1 cellular context compared by ENCODE assay signal in the genomic region with DNA sequence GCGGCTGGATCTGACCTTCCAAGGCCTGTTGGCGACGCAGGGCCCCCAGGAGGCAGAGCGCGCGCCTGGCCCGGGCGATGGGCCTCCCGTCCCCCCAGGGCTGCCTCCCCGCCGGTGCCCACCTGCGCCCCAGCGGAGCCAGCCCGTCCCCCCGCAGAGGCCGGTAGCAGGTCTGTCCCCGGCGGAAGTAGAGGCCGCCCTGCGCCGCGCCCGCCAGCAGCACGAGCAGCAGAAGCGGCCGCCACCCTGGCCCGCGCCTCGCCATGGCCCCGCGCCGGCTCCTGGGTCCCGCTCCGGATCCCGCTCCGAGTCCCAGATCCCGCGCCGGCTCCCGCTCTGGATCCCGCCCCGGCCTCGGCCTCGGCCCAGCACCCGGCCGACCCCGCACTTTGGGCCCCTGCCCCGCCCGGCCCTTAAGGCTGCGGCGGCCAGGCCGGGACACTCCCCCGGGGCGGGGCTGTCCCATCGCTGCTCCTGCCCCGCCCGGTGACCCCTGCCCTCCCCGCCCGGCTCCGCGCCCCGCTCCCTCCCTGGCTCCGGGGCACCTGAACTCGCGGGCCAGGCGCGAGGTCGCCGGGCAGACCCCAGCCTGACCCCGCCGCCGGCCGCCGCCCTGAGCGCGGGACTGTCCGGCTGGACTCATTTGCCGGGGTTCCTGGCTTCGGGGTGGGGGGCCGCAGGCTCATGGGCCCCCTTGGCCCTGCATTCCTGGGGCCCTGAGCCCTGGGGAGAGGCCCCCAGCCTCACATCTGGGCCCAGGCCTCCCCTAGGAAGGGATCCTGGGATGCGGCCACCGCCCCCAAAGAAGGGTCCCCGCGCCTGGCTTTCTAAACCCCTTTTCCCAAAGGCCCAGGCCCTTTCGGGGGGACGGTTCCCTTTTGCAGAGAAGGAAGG.
TF ChIP-seq lines count a peak whose summit lies in the region.

A gene (minus strand): TSS at position 391 of the 894 bp plus-strand sequence. CDS start 126 bp downstream, at position 265.

TF ChIP-seq in K562, 482 proteins besides CTCF, POLR2A, EP300 and RAD21 (continued from another document and continues in another):
- TF ChIP-seq PHF8 (IDR thresholded peaks at IDR 0.05; ENCODE audit: borderline replicate concordance, low read length) (peak; percentile 76; the same call in 1 of the 2 replicates), ZNF586 (CRISPR knock-in tag; conservative IDR thresholded peaks at IDR 0.05) (no peak), SRSF3 (IDR thresholded peaks at IDR 0.05; ENCODE audit: insufficient read depth, low read length) (no peak), SREBF1 (IDR thresholded peaks at IDR 0.05; ENCODE audit: borderline replicate concordance, low read depth, low read length) (no peak), KLF1 (tag; IDR thresholded peaks at IDR 0.05) (0 out of 2 replicates have a peak, but pooled peaks have one; percentile 26), ZNF76 (CRISPR knock-in tag; IDR thresholded peaks at IDR 0.05; ENCODE audit: borderline replicate concordance) (no peak), SOX6 (IDR thresholded peaks at IDR 0.05) (no peak), ZBTB17 (CRISPR knock-in tag; IDR thresholded peaks at IDR 0.05) (0 out of 2 replicates have a peak, but pooled peaks have one; percentile 21), RNF2 (IDR thresholded peaks at IDR 0.05) (no peak), HOXB6 (CRISPR knock-in tag; IDR thresholded peaks at IDR 0.05; ENCODE audit: borderline replicate concordance) (no peak), TRIM28 (IDR thresholded peaks at IDR 0.05) (no peak), POLR2G (IDR thresholded peaks at IDR 0.05; ENCODE audit: low read depth, low read length) (peak; percentile 87), PML (IDR thresholded peaks at IDR 0.05; ENCODE audit: low read length) (no peak), BRD9 (IDR thresholded peaks at IDR 0.05; ENCODE audit: low read depth, partially characterized antibody) (no peak), EZH2 (IDR thresholded peaks at IDR 0.05; ENCODE audit: borderline replicate concordance, low read depth, low read length) (no peak), ESRRB (CRISPR knock-in tag; IDR thresholded peaks at IDR 0.05; ENCODE audit: borderline replicate concordance) (no peak), MCM3 (IDR thresholded peaks at IDR 0.05) (no peak), POLR3A (IDR thresholded peaks at IDR 0.05; ENCODE audit: borderline replicate concordance, extremely low read depth, insufficient read depth, insufficient read length) (no peak), SMAD4 (CRISPR knock-in tag; conservative IDR thresholded peaks at IDR 0.05) (peak; percentile 38), ZFX (CRISPR knock-in tag; IDR thresholded peaks at IDR 0.05) (peak; percentile 75), GATAD2B (IDR thresholded peaks at IDR 0.05; ENCODE audit: borderline replicate concordance) (peak; percentile 84; the same call in 1 of the 2 replicates), CTBP1 (IDR thresholded peaks at IDR 0.05; ENCODE audit: borderline replicate concordance) (peak; percentile 43; the same call in 1 of the 2 replicates)
- TF ChIP-seq, protein P1, sequence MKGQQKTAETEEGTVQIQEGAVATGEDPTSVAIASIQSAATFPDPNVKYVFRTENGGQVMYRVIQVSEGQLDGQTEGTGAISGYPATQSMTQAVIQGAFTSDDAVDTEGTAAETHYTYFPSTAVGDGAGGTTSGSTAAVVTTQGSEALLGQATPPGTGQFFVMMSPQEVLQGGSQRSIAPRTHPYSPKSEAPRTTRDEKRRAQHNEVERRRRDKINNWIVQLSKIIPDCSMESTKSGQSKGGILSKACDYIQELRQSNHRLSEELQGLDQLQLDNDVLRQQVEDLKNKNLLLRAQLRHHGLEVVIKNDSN (CRISPR knock-in tag; IDR thresholded peaks at IDR 0.05), result no peak
- TF ChIP-seq, protein P2, sequence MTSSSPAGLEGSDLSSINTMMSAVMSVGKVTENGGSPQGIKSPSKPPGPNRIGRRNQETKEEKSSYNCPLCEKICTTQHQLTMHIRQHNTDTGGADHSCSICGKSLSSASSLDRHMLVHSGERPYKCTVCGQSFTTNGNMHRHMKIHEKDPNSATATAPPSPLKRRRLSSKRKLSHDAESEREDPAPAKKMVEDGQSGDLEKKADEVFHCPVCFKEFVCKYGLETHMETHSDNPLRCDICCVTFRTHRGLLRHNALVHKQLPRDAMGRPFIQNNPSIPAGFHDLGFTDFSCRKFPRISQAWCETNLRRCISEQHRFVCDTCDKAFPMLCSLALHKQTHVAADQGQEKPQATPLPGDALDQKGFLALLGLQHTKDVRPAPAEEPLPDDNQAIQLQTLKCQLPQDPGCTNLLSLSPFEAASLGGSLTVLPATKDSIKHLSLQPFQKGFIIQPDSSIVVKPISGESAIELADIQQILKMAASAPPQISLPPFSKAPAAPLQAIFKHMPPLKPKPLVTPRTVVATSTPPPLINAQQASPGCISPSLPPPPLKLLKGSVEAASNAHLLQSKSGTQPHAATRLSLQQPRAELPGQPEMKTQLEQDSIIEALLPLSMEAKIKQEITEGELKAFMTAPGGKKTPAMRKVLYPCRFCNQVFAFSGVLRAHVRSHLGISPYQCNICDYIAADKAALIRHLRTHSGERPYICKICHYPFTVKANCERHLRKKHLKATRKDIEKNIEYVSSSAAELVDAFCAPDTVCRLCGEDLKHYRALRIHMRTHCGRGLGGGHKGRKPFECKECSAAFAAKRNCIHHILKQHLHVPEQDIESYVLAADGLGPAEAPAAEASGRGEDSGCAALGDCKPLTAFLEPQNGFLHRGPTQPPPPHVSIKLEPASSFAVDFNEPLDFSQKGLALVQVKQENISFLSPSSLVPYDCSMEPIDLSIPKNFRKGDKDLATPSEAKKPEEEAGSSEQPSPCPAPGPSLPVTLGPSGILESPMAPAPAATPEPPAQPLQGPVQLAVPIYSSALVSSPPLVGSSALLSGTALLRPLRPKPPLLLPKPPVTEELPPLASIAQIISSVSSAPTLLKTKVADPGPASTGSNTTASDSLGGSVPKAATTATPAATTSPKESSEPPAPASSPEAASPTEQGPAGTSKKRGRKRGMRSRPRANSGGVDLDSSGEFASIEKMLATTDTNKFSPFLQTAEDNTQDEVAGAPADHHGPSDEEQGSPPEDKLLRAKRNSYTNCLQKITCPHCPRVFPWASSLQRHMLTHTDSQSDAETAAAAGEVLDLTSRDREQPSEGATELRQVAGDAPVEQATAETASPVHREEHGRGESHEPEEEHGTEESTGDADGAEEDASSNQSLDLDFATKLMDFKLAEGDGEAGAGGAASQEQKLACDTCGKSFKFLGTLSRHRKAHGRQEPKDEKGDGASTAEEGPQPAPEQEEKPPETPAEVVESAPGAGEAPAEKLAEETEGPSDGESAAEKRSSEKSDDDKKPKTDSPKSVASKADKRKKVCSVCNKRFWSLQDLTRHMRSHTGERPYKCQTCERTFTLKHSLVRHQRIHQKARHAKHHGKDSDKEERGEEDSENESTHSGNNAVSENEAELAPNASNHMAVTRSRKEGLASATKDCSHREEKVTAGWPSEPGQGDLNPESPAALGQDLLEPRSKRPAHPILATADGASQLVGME (CRISPR knock-in tag; IDR thresholded peaks at IDR 0.05), result no peak
- TF ChIP-seq, protein P3, sequence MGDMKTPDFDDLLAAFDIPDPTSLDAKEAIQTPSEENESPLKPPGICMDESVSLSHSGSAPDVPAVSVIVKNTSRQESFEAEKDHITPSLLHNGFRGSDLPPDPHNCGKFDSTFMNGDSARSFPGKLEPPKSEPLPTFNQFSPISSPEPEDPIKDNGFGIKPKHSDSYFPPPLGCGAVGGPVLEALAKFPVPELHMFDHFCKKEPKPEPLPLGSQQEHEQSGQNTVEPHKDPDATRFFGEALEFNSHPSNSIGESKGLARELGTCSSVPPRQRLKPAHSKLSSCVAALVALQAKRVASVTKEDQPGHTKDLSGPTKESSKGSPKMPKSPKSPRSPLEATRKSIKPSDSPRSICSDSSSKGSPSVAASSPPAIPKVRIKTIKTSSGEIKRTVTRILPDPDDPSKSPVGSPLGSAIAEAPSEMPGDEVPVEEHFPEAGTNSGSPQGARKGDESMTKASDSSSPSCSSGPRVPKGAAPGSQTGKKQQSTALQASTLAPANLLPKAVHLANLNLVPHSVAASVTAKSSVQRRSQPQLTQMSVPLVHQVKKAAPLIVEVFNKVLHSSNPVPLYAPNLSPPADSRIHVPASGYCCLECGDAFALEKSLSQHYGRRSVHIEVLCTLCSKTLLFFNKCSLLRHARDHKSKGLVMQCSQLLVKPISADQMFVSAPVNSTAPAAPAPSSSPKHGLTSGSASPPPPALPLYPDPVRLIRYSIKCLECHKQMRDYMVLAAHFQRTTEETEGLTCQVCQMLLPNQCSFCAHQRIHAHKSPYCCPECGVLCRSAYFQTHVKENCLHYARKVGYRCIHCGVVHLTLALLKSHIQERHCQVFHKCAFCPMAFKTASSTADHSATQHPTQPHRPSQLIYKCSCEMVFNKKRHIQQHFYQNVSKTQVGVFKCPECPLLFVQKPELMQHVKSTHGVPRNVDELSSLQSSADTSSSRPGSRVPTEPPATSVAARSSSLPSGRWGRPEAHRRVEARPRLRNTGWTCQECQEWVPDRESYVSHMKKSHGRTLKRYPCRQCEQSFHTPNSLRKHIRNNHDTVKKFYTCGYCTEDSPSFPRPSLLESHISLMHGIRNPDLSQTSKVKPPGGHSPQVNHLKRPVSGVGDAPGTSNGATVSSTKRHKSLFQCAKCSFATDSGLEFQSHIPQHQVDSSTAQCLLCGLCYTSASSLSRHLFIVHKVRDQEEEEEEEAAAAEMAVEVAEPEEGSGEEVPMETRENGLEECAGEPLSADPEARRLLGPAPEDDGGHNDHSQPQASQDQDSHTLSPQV (IDR thresholded peaks at IDR 0.05), result peak; percentile 79
- TF ChIP-seq, protein P4, sequence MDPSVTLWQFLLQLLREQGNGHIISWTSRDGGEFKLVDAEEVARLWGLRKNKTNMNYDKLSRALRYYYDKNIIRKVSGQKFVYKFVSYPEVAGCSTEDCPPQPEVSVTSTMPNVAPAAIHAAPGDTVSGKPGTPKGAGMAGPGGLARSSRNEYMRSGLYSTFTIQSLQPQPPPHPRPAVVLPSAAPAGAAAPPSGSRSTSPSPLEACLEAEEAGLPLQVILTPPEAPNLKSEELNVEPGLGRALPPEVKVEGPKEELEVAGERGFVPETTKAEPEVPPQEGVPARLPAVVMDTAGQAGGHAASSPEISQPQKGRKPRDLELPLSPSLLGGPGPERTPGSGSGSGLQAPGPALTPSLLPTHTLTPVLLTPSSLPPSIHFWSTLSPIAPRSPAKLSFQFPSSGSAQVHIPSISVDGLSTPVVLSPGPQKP (CRISPR knock-in tag; IDR thresholded peaks at IDR 0.05), result no peak
- TF ChIP-seq, protein P5, sequence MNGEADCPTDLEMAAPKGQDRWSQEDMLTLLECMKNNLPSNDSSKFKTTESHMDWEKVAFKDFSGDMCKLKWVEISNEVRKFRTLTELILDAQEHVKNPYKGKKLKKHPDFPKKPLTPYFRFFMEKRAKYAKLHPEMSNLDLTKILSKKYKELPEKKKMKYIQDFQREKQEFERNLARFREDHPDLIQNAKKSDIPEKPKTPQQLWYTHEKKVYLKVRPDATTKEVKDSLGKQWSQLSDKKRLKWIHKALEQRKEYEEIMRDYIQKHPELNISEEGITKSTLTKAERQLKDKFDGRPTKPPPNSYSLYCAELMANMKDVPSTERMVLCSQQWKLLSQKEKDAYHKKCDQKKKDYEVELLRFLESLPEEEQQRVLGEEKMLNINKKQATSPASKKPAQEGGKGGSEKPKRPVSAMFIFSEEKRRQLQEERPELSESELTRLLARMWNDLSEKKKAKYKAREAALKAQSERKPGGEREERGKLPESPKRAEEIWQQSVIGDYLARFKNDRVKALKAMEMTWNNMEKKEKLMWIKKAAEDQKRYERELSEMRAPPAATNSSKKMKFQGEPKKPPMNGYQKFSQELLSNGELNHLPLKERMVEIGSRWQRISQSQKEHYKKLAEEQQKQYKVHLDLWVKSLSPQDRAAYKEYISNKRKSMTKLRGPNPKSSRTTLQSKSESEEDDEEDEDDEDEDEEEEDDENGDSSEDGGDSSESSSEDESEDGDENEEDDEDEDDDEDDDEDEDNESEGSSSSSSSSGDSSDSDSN (IDR thresholded peaks at IDR 0.05; ENCODE audit: borderline replicate concordance in 1 of 2, low read depth in 2 of 2, low read length in 2 of 2), result no peak; a peak in 1 of 4 replicates
- TF ChIP-seq, protein P6, sequence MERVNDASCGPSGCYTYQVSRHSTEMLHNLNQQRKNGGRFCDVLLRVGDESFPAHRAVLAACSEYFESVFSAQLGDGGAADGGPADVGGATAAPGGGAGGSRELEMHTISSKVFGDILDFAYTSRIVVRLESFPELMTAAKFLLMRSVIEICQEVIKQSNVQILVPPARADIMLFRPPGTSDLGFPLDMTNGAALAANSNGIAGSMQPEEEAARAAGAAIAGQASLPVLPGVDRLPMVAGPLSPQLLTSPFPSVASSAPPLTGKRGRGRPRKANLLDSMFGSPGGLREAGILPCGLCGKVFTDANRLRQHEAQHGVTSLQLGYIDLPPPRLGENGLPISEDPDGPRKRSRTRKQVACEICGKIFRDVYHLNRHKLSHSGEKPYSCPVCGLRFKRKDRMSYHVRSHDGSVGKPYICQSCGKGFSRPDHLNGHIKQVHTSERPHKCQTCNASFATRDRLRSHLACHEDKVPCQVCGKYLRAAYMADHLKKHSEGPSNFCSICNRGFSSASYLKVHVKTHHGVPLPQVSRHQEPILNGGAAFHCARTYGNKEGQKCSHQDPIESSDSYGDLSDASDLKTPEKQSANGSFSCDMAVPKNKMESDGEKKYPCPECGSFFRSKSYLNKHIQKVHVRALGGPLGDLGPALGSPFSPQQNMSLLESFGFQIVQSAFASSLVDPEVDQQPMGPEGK (CRISPR knock-in tag; IDR thresholded peaks at IDR 0.05; ENCODE audit: borderline replicate concordance), result no peak
- TF ChIP-seq, protein P7, sequence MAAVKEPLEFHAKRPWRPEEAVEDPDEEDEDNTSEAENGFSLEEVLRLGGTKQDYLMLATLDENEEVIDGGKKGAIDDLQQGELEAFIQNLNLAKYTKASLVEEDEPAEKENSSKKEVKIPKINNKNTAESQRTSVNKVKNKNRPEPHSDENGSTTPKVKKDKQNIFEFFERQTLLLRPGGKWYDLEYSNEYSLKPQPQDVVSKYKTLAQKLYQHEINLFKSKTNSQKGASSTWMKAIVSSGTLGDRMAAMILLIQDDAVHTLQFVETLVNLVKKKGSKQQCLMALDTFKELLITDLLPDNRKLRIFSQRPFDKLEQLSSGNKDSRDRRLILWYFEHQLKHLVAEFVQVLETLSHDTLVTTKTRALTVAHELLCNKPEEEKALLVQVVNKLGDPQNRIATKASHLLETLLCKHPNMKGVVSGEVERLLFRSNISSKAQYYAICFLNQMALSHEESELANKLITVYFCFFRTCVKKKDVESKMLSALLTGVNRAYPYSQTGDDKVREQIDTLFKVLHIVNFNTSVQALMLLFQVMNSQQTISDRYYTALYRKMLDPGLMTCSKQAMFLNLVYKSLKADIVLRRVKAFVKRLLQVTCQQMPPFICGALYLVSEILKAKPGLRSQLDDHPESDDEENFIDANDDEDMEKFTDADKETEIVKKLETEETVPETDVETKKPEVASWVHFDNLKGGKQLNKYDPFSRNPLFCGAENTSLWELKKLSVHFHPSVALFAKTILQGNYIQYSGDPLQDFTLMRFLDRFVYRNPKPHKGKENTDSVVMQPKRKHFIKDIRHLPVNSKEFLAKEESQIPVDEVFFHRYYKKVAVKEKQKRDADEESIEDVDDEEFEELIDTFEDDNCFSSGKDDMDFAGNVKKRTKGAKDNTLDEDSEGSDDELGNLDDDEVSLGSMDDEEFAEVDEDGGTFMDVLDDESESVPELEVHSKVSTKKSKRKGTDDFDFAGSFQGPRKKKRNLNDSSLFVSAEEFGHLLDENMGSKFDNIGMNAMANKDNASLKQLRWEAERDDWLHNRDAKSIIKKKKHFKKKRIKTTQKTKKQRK (IDR thresholded peaks at IDR 0.05; ENCODE audit: borderline replicate concordance, low read depth, low read length), result no peak
